8 cellular contexts compared by ENCODE assay signal in the genomic region with DNA sequence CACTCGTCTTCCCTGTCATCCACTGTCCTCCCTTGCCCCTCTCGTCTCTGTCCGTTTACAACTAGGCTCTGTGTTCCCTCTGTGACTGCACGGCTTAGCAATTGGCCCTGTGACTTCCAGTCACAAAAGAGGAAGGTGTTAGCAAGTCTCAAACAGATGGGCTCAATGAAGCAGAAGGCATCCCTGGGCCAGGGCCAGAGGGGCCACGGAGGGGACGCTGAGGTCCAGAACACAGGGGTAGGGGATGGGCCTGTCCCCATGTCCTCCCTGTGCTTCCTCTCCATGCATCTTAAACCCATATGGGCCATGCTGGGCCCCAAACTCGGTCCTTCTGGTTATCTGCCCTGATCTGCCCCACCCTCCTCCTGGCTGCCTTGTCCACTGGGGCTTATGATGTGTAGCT. TPM values are rescaled to one million over a fixed set of nuclear protein-coding genes. Genes with fewer than 3 reads are reported as not detected.
DNase-seq lines count a peak whose midpoint lies in the region; ATAC-seq and TF ChIP-seq lines count a peak whose summit lies in the region.

A gene with protein sequence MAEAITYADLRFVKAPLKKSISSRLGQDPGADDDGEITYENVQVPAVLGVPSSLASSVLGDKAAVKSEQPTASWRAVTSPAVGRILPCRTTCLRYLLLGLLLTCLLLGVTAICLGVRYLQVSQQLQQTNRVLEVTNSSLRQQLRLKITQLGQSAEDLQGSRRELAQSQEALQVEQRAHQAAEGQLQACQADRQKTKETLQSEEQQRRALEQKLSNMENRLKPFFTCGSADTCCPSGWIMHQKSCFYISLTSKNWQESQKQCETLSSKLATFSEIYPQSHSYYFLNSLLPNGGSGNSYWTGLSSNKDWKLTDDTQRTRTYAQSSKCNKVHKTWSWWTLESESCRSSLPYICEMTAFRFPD (minus strand): TSS at position 89 of the 403 bp plus-strand sequence. CDS start 110 bp downstream, outside the sequence.

- no peaks in the 10 kb centered on the region for H3K27me3 ChIP-seq in ovary

- peak within 1 kb of the TSS; percentile 32 for H3K4me3 ChIP-seq in epithelial cell of esophagus (ENCODE audit: low read length)
- H3K4me3 ChIP-seq in ovary, result peak within 1 kb of the TSS; percentile 29

- WGBS in ovary, 3 donors, result 68 to 80% (median 71%) methylated on average over 7 of the region's 7 CpGs

- ATAC-seq in GM18511 (IDR thresholded peaks at IDR 0.05; ENCODE audit: unreplicated experiment), result no peak

- intact Hi-C loops in ovary (cut with DNase I), result no loop called here

- TF ChIP-seq POLR2A in ovary (IDR thresholded peaks at IDR 0.05), result no peak

- H3K36me3 ChIP-seq in ovary, result no peaks in the 10 kb centered on the region

- TF ChIP-seq EP300 in ovary (IDR thresholded peaks at IDR 0.05), result no peak

- no peak within 1 kb of the TSS for H3K27ac ChIP-seq in ovary

- peak; percentile 22 for DNase-seq in G401 (ENCODE audit: low spot score)
- peak; percentile 19 for DNase-seq in NCI-H1694 treated with DMSO at 0.1 percent for 48 hours (lab: John Stamatoyannopoulos, UW)
- no peak for DNase-seq in epithelial cell of esophagus (ENCODE audit: low read depth)
- no peak for DNase-seq in ovary
- no peak for DNase-seq in NCI-H2107 (lab: John Stamatoyannopoulos, UW)
- DNase-seq in stimulated activated CD4-positive, alpha-beta T cell treated with anti-CD3 and anti-CD28 coated beads, Interleukin-4, amount 100 ng/mL, for 4 hours, result no peak
- no peak for DNase-seq in GM19238 (ENCODE audit: insufficient read length, low spot score)

- no peaks in the 10 kb centered on the region for H3K4me1 ChIP-seq in ovary (ENCODE audit: insufficient read depth)

- in situ Hi-C loops in G401 (cut with HindIII; ENCODE audit: low sequenced_read_pairs), result no loop called here

- H3K9me3 ChIP-seq in ovary, result no peaks in the 10 kb centered on the region

- no peak for TF ChIP-seq CTCF in epithelial cell of esophagus (IDR thresholded peaks at IDR 0.05; ENCODE audit: insufficient read depth, low read depth, low read length, missing control alignments)
- no peak for TF ChIP-seq CTCF in ovary (IDR thresholded peaks at IDR 0.05)

RNA-seq across cellular contexts. Expression of the gene that starts here (rescaled TPM):
- total RNA-seq in G401 (2014; rRNA removed; shearing (Covaris generic)), result 2.4 TPM in 1 of 2 replicates, not detected in the other
- total RNA-seq in ovary, result 1 to 10 TPM in 5 of 7 donors, under 1 TPM in 2; 0.28 to 4.1 (median 1.2) TPM
- polyA plus RNA-seq in ovary, result 1 to 10 TPM in 1 of 2 donors, under 1 TPM in 1; 0.98 to 3.8 TPM

Comparison
In these comparisons a context has a peak if more than half of its experiments do, and no peak if none do; other contexts are left out.
1. DNase-seq: peak in G401 (single experiment) and NCI-H1694 treated with DMSO at 0.1 percent for 48 hours (single experiment); none in epithelial cell of esophagus (single experiment), ovary (0 of 5), NCI-H2107 (single experiment), stimulated activated CD4-positive, alpha-beta T cell treated with anti-CD3 and anti-CD28 coated beads, Interleukin-4, amount 100 ng/mL, for 4 hours (0 of 2) and GM19238 (single experiment).